Comparison of ENCODE assay signal across 1 cellular context in the genomic region with DNA sequence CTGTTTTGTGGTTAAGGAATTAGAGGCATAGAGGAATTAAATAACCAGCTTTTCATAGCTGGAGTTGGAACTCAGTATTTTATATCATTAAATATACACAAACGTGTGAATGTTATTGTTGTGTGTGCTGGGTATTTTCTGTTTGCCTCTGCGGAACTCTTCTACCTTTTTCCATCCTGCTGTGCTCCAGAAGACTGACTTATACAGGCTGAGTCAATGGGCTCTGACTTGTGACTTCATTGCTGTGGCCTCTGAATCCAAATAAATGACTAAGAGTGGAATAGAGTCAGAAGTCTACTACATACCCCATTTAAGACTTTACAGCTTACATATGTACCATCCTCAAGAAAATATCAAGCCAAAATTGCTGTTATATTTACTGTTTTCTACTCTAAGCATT.
TF ChIP-seq lines count a peak whose summit lies in the region.

No MANE protein-coding gene starts in this region.

TF ChIP-seq in SK-N-SH, 30 proteins besides CTCF, POLR2A, EP300 and RAD21 (continued from another document):
- TF ChIP-seq, protein P1, sequence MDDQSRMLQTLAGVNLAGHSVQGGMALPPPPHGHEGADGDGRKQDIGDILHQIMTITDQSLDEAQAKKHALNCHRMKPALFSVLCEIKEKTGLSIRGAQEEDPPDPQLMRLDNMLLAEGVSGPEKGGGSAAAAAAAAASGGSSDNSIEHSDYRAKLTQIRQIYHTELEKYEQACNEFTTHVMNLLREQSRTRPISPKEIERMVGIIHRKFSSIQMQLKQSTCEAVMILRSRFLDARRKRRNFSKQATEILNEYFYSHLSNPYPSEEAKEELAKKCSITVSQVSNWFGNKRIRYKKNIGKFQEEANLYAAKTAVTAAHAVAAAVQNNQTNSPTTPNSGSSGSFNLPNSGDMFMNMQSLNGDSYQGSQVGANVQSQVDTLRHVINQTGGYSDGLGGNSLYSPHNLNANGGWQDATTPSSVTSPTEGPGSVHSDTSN (IDR thresholded peaks at IDR 0.05): peak; percentile 30; the same call in 1 of the 2 replicates
- TF ChIP-seq JUND (IDR thresholded peaks at IDR 0.05) (0 out of 2 replicates have a peak, but pooled peaks have one; percentile 32), GABPA (IDR thresholded peaks at IDR 0.05; ENCODE audit: low read depth) (no peak), GATA2 (CRISPR knock-in tag; IDR thresholded peaks at IDR 0.05) (no peak), YY1 (IDR thresholded peaks at IDR 0.05; ENCODE audit: low read depth) (no peak)
